Comparison of ENCODE assay signal across 26 cellular contexts in the genomic region with DNA sequence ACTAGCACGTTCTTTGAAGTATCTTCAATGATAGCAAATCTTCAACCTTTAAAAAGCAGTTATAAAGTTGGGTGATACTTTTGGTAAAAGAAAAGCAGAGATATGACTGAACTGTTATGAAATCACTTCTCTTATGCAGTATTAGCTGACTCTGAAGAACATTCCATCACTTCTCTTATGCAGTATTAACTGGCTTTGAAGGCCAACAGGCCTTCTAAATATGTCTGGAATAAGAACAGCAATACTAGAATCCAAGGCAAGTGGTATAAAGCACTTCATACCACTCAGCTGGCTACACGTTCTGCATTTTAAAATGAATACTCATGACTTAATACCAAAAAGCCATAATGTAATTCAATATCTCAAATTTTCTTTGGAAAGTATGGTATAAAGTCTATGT.
"Had no signal": no experiment of that assay in that cellular context is flagged by ENCODE, and none has a peak within 500 bp of the region (broad histone marks: within the 10 kb centered on the region; RNA-seq: fewer than 3 reads in every experiment).

No MANE protein-coding gene starts in this region.

- H3K27me3 ChIP-seq: gastroesophageal sphincter, right lobe of liver, spleen, tibial nerve had no signal

- H3K4me3 Mint-ChIP-seq: endodermal cell; immature natural killer cell; naive thymus-derived CD4-positive, alpha-beta T cell; nephron progenitor cell; stimulated activated memory B cell treated with anti-CD40 and anti-IgM and Interleukin-4, amounts not matched to agents 10 μg/mL and 1 μg/mL and 100 μg/mL, for 72 hours; stimulated activated naive CD8-positive, alpha-beta T cell treated with anti-CD3 and anti-CD28 coated beads, Interleukin-15, Interleukin-2, amounts not matched to agents 100 ng/mL and 50 ng/mL, for 24 hours had no signal

- H3K9me3 ChIP-seq: gastroesophageal sphincter, psoas muscle, right lobe of liver, spleen, tibial nerve had no signal

- DNase-seq: cerebellar nuclear complex; effector CD4-positive, alpha-beta T cell; endodermal cell; erythroblast; foreskin fibroblast; glutamatergic neuron; immature natural killer cell; kidney; left cardiac atrium; left ventricle myocardium superior; mesendoderm; naive thymus-derived CD4-positive, alpha-beta T cell; nephron progenitor cell; psoas muscle; retina; right lobe of liver; spleen; stimulated activated CD4-positive, alpha-beta T cell treated with anti-CD3 and anti-CD28 coated beads, Interleukin-15, amount 100 ng/mL, for 24 hours; stimulated activated CD4-positive, alpha-beta T cell treated with anti-CD3 and anti-CD28 coated beads, Interleukin-1b, Interleukin-23, amount 100 ng/mL, for 48 hours; stimulated activated CD4-positive, alpha-beta T cell treated with anti-CD3 and anti-CD28 coated beads, Interleukin-4, amount 100 ng/mL, for 24 hours had no signal

- FAIRE-seq: endothelial cell of umbilical vein, kidney had no signal

- H3K9me3 Mint-ChIP-seq: endodermal cell; immature natural killer cell; naive thymus-derived CD4-positive, alpha-beta T cell; nephron progenitor cell; stimulated activated memory B cell treated with anti-CD40 and anti-IgM and Interleukin-4, amounts not matched to agents 10 μg/mL and 1 μg/mL and 100 μg/mL, for 72 hours; stimulated activated naive CD8-positive, alpha-beta T cell treated with anti-CD3 and anti-CD28 coated beads, Interleukin-15, Interleukin-2, amounts not matched to agents 100 ng/mL and 50 ng/mL, for 24 hours had no signal

- H3K4me3 ChIP-seq: coronary artery, gastroesophageal sphincter, psoas muscle, right lobe of liver, spleen, tibial nerve had no signal

- H3K4me1 ChIP-seq: right lobe of liver, spleen had no signal

- H3K27ac Mint-ChIP-seq: endodermal cell; naive thymus-derived CD4-positive, alpha-beta T cell; nephron progenitor cell; stimulated activated memory B cell treated with anti-CD40 and anti-IgM and Interleukin-4, amounts not matched to agents 10 μg/mL and 1 μg/mL and 100 μg/mL, for 72 hours; stimulated activated naive CD8-positive, alpha-beta T cell treated with anti-CD3 and anti-CD28 coated beads, Interleukin-15, Interleukin-2, amounts not matched to agents 100 ng/mL and 50 ng/mL, for 24 hours had no signal

- H3K27ac ChIP-seq: coronary artery, gastroesophageal sphincter, psoas muscle, right lobe of liver, spleen, tibial nerve had no signal

- H3K27me3 Mint-ChIP-seq: naive thymus-derived CD4-positive, alpha-beta T cell; stimulated activated memory B cell treated with anti-CD40 and anti-IgM and Interleukin-4, amounts not matched to agents 10 μg/mL and 1 μg/mL and 100 μg/mL, for 72 hours; stimulated activated naive CD8-positive, alpha-beta T cell treated with anti-CD3 and anti-CD28 coated beads, Interleukin-15, Interleukin-2, amounts not matched to agents 100 ng/mL and 50 ng/mL, for 24 hours had no signal
